ENCODE assay signal across 23 cellular contexts in genomic region chr2:158989165-158989564, GRCh38.
"Had no signal": no experiment of that assay in that cellular context is flagged by ENCODE, and none has a peak within 500 bp of the region (broad histone marks: within the 10 kb centered on the region; RNA-seq: fewer than 3 reads in every experiment).

No MANE protein-coding gene starts in this region.

- H3K9me3 Mint-ChIP-seq: stimulated activated memory B cell treated with anti-CD40 and anti-IgM and Interleukin-4, amounts not matched to agents 10 μg/mL and 1 μg/mL and 100 μg/mL, for 72 hours; stimulated activated naive CD8-positive, alpha-beta T cell treated with anti-CD3 and anti-CD28 coated beads, Interleukin-15, Interleukin-2, amounts not matched to agents 100 ng/mL and 50 ng/mL, for 24 hours had no signal

- H3K27ac Mint-ChIP-seq: naive thymus-derived CD4-positive, alpha-beta T cell; stimulated activated memory B cell treated with anti-CD40 and anti-IgM and Interleukin-4, amounts not matched to agents 10 μg/mL and 1 μg/mL and 100 μg/mL, for 72 hours; stimulated activated naive CD8-positive, alpha-beta T cell treated with anti-CD3 and anti-CD28 coated beads, Interleukin-15, Interleukin-2, amounts not matched to agents 100 ng/mL and 50 ng/mL, for 24 hours had no signal

- H3K36me3 Mint-ChIP-seq: naive thymus-derived CD4-positive, alpha-beta T cell; stimulated activated memory B cell treated with anti-CD40 and anti-IgM and Interleukin-4, amounts not matched to agents 10 μg/mL and 1 μg/mL and 100 μg/mL, for 72 hours had no signal

- H3K4me1 ChIP-seq: spleen had no signal

- H3K36me3 ChIP-seq: esophagus squamous epithelium, gastroesophageal sphincter, left ventricle myocardium inferior, lower lobe of right lung, neutrophil, spleen, tibial artery had no signal

- H3K27ac ChIP-seq: gastroesophageal sphincter, hepatocyte, left ventricle myocardium inferior, lower lobe of right lung, neutrophil, psoas muscle, spleen, tibial artery had no signal

- H3K4me3 ChIP-seq: esophagus squamous epithelium, gastroesophageal sphincter, hepatocyte, left ventricle myocardium inferior, lower lobe of right lung, psoas muscle, spleen, tibial artery had no signal

- H3K4me3 Mint-ChIP-seq: naive thymus-derived CD4-positive, alpha-beta T cell; stimulated activated memory B cell treated with anti-CD40 and anti-IgM and Interleukin-4, amounts not matched to agents 10 μg/mL and 1 μg/mL and 100 μg/mL, for 72 hours; stimulated activated naive CD8-positive, alpha-beta T cell treated with anti-CD3 and anti-CD28 coated beads, Interleukin-15, Interleukin-2, amounts not matched to agents 100 ng/mL and 50 ng/mL, for 24 hours had no signal

- H3K9me3 ChIP-seq: esophagus squamous epithelium, gastroesophageal sphincter, left ventricle myocardium inferior, lower lobe of right lung, neutrophil, psoas muscle, spleen, tibial artery had no signal

- DNase-seq: effector memory CD4-positive, alpha-beta T cell; esophagus squamous epithelium; foreskin fibroblast; glutamatergic neuron; kidney; left cardiac atrium; left ventricle myocardium inferior; lower lobe of right lung; mesenchymal stem cell; naive thymus-derived CD4-positive, alpha-beta T cell; psoas muscle; retina; spleen; stimulated activated CD4-positive, alpha-beta T cell treated with anti-CD3 and anti-CD28 coated beads, Interleukin-15, amount 100 ng/mL, for 24 hours; stimulated activated CD4-positive, alpha-beta T cell treated with anti-CD3 and anti-CD28 coated beads, Interleukin-1b, Interleukin-23, amount 100 ng/mL, for 48 hours; stimulated activated CD4-positive, alpha-beta T cell treated with anti-CD3 and anti-CD28 coated beads, Interleukin-4, amount 100 ng/mL, for 24 hours; tibial artery had no signal

- H3K27me3 Mint-ChIP-seq: stimulated activated naive CD8-positive, alpha-beta T cell treated with anti-CD3 and anti-CD28 coated beads, Interleukin-15, Interleukin-2, amounts not matched to agents 100 ng/mL and 50 ng/mL, for 24 hours had no signal

- H3K27me3 ChIP-seq: esophagus squamous epithelium, gastroesophageal sphincter, hepatocyte, neutrophil, spleen, tibial artery had no signal

- ATAC-seq: gastroesophageal sphincter; left cardiac atrium; naive thymus-derived CD4-positive, alpha-beta T cell; psoas muscle; sciatic nerve; stimulated activated memory B cell treated with anti-CD40 and anti-IgM and Interleukin-4, amounts not matched to agents 10 μg/mL and 1 μg/mL and 100 μg/mL, for 72 hours had no signal
